1 cellular context compared by ENCODE assay signal in the genomic region with DNA sequence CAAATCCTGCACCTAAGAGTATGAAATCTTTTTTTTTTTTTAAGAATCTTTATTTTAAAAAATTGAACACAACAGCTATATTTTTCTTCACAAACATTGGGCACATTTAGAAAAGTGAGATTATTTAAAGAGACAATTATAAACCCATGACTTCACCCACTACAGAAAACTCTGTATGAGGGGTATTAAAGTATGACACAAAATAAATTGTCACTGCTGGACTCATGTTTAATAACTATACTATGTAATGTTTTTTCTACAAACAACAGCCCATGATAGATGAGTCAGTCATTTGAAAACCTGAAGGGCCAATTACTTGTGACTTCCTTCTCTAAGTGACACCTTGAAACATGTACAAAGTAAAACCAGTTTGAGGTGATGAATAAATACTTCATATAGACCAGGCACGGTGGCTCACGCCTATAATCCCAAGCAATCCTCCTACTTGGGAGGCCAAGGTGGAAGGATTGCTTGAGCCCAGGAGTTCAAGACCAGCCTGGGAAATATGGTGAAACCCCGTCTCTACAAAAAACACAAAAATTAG.
TF ChIP-seq lines count a peak whose summit lies in the region.

No MANE protein-coding gene starts in this region.

TF ChIP-seq in A549, 52 proteins besides CTCF, POLR2A, EP300 and RAD21 (continued from another document):
- TF ChIP-seq, protein P1, sequence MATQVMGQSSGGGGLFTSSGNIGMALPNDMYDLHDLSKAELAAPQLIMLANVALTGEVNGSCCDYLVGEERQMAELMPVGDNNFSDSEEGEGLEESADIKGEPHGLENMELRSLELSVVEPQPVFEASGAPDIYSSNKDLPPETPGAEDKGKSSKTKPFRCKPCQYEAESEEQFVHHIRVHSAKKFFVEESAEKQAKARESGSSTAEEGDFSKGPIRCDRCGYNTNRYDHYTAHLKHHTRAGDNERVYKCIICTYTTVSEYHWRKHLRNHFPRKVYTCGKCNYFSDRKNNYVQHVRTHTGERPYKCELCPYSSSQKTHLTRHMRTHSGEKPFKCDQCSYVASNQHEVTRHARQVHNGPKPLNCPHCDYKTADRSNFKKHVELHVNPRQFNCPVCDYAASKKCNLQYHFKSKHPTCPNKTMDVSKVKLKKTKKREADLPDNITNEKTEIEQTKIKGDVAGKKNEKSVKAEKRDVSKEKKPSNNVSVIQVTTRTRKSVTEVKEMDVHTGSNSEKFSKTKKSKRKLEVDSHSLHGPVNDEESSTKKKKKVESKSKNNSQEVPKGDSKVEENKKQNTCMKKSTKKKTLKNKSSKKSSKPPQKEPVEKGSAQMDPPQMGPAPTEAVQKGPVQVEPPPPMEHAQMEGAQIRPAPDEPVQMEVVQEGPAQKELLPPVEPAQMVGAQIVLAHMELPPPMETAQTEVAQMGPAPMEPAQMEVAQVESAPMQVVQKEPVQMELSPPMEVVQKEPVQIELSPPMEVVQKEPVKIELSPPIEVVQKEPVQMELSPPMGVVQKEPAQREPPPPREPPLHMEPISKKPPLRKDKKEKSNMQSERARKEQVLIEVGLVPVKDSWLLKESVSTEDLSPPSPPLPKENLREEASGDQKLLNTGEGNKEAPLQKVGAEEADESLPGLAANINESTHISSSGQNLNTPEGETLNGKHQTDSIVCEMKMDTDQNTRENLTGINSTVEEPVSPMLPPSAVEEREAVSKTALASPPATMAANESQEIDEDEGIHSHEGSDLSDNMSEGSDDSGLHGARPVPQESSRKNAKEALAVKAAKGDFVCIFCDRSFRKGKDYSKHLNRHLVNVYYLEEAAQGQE (IDR thresholded peaks at IDR 0.05) = no peak
- TF ChIP-seq BHLHE40 (IDR thresholded peaks at IDR 0.05; ENCODE audit: low read depth, low read length) (no peak), GATA3 (IDR thresholded peaks at IDR 0.05; ENCODE audit: borderline replicate concordance) (no peak), CHD4 (IDR thresholded peaks at IDR 0.05; ENCODE audit: borderline replicate concordance) (no peak)
- TF ChIP-seq, protein P2, sequence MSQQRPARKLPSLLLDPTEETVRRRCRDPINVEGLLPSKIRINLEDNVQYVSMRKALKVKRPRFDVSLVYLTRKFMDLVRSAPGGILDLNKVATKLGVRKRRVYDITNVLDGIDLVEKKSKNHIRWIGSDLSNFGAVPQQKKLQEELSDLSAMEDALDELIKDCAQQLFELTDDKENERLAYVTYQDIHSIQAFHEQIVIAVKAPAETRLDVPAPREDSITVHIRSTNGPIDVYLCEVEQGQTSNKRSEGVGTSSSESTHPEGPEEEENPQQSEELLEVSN (IDR thresholded peaks at IDR 0.05; ENCODE audit: borderline replicate concordance, low read depth) = no peak
TF ChIP-seq in A549: peak in this region for 0.
